ENCODE assay signal across 27 cellular contexts in the genomic region with DNA sequence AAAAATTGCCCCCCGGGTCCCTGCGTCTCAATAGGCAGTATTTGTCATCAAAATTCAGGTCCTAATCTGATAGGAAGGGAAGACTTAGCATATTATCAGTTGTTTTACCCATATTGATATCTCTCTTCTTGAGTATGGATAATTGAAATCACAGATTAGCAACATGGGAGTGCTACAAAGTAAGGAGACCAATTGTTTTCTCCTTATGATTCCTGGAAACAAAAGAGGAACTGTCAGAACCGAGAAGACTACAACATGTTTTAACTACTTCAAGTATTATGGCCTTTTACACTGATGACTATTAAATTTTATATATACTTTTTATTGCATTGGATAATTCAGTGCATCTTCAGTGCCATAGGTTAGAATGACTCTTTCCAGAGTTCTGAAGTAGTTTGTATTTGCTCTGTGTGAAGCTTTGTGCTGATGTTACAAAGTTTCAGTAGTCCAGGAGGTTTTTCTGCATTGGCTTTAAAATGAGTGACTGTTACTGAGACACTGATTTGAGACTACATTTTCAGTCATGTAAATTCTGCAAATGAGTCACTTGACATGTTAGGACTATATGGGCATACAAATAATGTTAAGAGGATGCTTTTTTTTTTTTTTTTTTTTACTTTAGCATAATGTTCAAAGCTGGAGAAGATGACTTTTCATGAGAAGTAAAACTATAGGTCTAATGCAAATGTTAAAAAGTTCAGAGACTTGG. TPM values are rescaled to one million over a fixed set of nuclear protein-coding genes. Genes with fewer than 3 reads are reported as not detected.
DNase-seq lines count a peak whose midpoint lies in the region; FAIRE-seq and TF ChIP-seq lines count a peak whose summit lies in the region.
"Had no signal": no experiment of that assay in that cellular context is flagged by ENCODE, and none has a peak within 500 bp of the region (broad histone marks: within the 10 kb centered on the region; RNA-seq: fewer than 3 reads in every experiment).

No MANE protein-coding gene starts in this region.

- H3K36me3 ChIP-seq in keratinocyte (ENCODE audit: control insufficient read depth in 2 of 2, extremely low read depth in 1 of 2, insufficient read depth in 2 of 2, low read length in 2 of 2) = no peaks in the 10 kb centered on the region
- H3K36me3 ChIP-seq: breast epithelium had no signal

- no peaks in the 10 kb centered on the region for H4K20me1 ChIP-seq in keratinocyte (ENCODE audit: control insufficient read depth, extremely low read depth, insufficient read depth, low read length)

- H3K27ac ChIP-seq in keratinocyte (ENCODE audit: control insufficient read depth, insufficient read depth, low read length) = no peak overlapping the region
- H3K27ac ChIP-seq: breast epithelium, coronary artery, PC-9, skin epidermis had no signal

- no peak overlapping the region for H3K4me3 ChIP-seq in keratinocyte (ENCODE audit: control insufficient read depth in 2 of 3, extremely low read depth in 1 of 3, insufficient read depth in 2 of 3, low read depth in 1 of 3, low read length in 3 of 3)
- H3K4me3 ChIP-seq: breast epithelium, coronary artery, PC-9, skin epidermis had no signal

- no peaks in the 10 kb centered on the region for H3K9me1 ChIP-seq in keratinocyte (ENCODE audit: control insufficient read depth, extremely low read depth, insufficient read depth, low read length)

- H2AFZ ChIP-seq in keratinocyte (ENCODE audit: control insufficient read depth, low read length) = no peak overlapping the region
- H2AFZ ChIP-seq: PC-9 had no signal

- no peaks in the 10 kb centered on the region for H3K79me2 ChIP-seq in keratinocyte (ENCODE audit: control insufficient read depth, insufficient read depth, low read length)

- TF ChIP-seq CTCF in GM13976 (IDR thresholded peaks at IDR 0.05; ENCODE audit: borderline replicate concordance, control extremely low read depth, extremely low read depth, insufficient read depth, missing control alignments) = no peak
- TF ChIP-seq CTCF in keratinocyte (optimal IDR thresholded peaks at IDR 0.05 in 1 of 3, IDR thresholded peaks at IDR 0.05 in 1 of 3, conservative IDR thresholded peaks at IDR 0.05 in 1 of 3; ENCODE audit: extremely low read depth in 1 of 3, insufficient read depth in 2 of 3, low read length in 3 of 3) = no peak

- peaks cover 17% of the 10 kb centered on the region for H3K4me1 ChIP-seq in keratinocyte (ENCODE audit: control insufficient read depth, extremely low read depth, insufficient read depth, low read length)
- H3K4me1 ChIP-seq: breast epithelium had no signal

- H3K9ac ChIP-seq in keratinocyte (ENCODE audit: control insufficient read depth, extremely low read depth, insufficient read depth, low read length) = no peak overlapping the region

- dilution Hi-C loops in keratinocyte (cut with MboI; ENCODE audit: extremely low pct_ligation_motif_present, low sequenced_read_pairs) = no loop called here

- no peaks in the 10 kb centered on the region for H3K9me3 ChIP-seq in keratinocyte (ENCODE audit: control insufficient read depth, low read depth, low read length)
- H3K9me3 ChIP-seq: breast epithelium had no signal

- no peaks in the 10 kb centered on the region for H3K27me3 ChIP-seq in keratinocyte (ENCODE audit: control insufficient read depth, extremely low read depth, insufficient read depth, low read length)
- H3K27me3 ChIP-seq: breast epithelium had no signal

- DNase-seq in GM13976 (ENCODE audit: low spot score) = peak; percentile 28
- peak; percentile 8 for DNase-seq in GM19240 (ENCODE audit: insufficient read length, low spot score)
- peak; percentile 17 to 30 for DNase-seq in Kasumi-1 (lab: John Stamatoyannopoulos, UW)
- DNase-seq in keratinocyte (ENCODE audit: low read depth, low spot score) = no peak
- no peak for DNase-seq in NOMO-1 (lab: John Stamatoyannopoulos, UW; ENCODE audit: unreplicated experiment in 2 of 2)
- DNase-seq in H54 (ENCODE audit: insufficient read length, low spot score) = no peak
- no peak for DNase-seq in ecto neural progenitor cell (ENCODE audit: low spot score)
- DNase-seq: activated CD4-positive, alpha-beta T cell treated with anti-CD3 and anti-CD28 coated beads, Interleukin-2, amount 10 ng/mL, durations not matched to agents 24 days and 14 days; activated CD8-positive, alpha-beta memory T cell treated with anti-CD3 and anti-CD28 coated beads, Interleukin-2, amount 50 U/mL, for 48 hours; activated gamma-delta T cell treated with Interleukin-2 at 50 U/mL for 16 hours; amniotic stem cell; CD4-positive, alpha-beta memory T cell; DMS 273 treated with DMSO at 0.1 percent for 48 hours; H9; naive B cell; NCI-H1092; NCI-H187 treated with DMSO at 0.1 percent for 48 hours; NCI-H748 treated with DMSO at 0.1 percent for 48 hours; occipital lobe; PC-9; SIG-M5; stimulated activated CD4-positive, alpha-beta T cell treated with anti-CD3 and anti-CD28 coated beads, Interleukin-1b, Interleukin-23, amount 100 ng/mL, for 48 hours; stimulated activated naive CD4-positive, alpha-beta T cell had no signal

- TF ChIP-seq POLR2A in H54 (IDR thresholded peaks at IDR 0.05; ENCODE audit: low read depth, low read length) = no peak

- in situ Hi-C loops in GM13976 (cut with MboI; ENCODE audit: low sequenced_read_pairs, unreplicated experiment) = no loop called here

- FAIRE-seq in keratinocyte (lab: Jason Lieb, UNC) (no peak), H54 (lab: Jason Lieb, UNC) (no peak)
- FAIRE-seq: TTC549 had no signal

- H3K4me2 ChIP-seq in keratinocyte (ENCODE audit: control insufficient read depth, extremely low read depth, insufficient read depth, low read depth, low read length) = peak overlapping the region; percentile 25
- H3K4me2 ChIP-seq: PC-9 had no signal

RNA-seq across cellular contexts. Expression of a gene that starts 19.7 kb away (rescaled TPM):
- 9.1 to 14.7 TPM (median 11.9 TPM) in 3 replicates for polyA plus RNA-seq in keratinocyte
- 87.8 TPM for polyA plus RNA-seq in keratinocyte (2011; ENCODE audit: low read depth)
- 9.8 and 18.7 TPM in 2 replicates for polyA plus RNA-seq in keratinocyte (2011; cell fraction: cytosol; rRNA removed)
- polyA plus RNA-seq in keratinocyte (2011; cell fraction: nucleus; rRNA removed) = 13.7 and 18.4 TPM in 2 replicates
- 14.8 and 18.3 TPM in 2 replicates for polyA plus RNA-seq in keratinocyte (2012; ENCODE audit: low replicate concordance)
- 5.1 to 27.4 TPM (median 7.3 TPM) in 3 replicates for polyA minus RNA-seq in keratinocyte
- 16.1 TPM for polyA minus RNA-seq in keratinocyte (2011; cell fraction: cytosol; rRNA and poly(A)+ RNA removed)
- polyA minus RNA-seq in keratinocyte (2011; cell fraction: nucleus; rRNA and poly(A)+ RNA removed) = 13.7 and 35.8 TPM in 2 replicates

Comparison
In these comparisons a context has a peak if more than half of its experiments do, and no peak if none do; other contexts are left out.
1. DNase-seq: peak in GM13976 (single experiment), GM19240 (single experiment) and Kasumi-1 (2 of 2); none in keratinocyte (single experiment), NOMO-1 (0 of 2), H54 (single experiment) and ecto neural progenitor cell (single experiment).